ENCODE assay signal across 11 cellular contexts in the genomic region with DNA sequence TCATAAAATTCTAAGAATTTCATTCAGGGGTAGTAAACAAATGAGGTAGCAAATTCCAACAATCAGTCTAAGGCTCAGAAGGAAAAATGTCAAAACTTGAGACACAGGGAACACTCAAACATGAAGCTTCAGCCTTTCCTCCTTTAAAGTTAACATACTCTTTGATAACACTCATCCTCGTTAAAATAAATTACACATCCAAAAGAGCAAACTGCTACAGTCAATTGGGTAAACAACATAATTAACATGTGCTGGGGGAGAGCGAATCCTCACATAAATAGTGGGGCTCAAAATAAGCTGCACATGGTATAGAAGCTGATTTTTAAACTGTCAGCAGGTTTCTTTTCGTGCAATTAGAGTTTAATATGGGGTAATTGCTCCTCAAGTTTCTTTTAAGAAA. TPM values are rescaled to one million over a fixed set of nuclear protein-coding genes. Genes with fewer than 3 reads are reported as not detected.
DNase-seq lines count a peak whose midpoint lies in the region; ATAC-seq and TF ChIP-seq lines count a peak whose summit lies in the region.
"Had no signal": no experiment of that assay in that cellular context is flagged by ENCODE, and none has a peak within 500 bp of the region (broad histone marks: within the 10 kb centered on the region; RNA-seq: fewer than 3 reads in every experiment).

No MANE protein-coding gene starts in this region.

- intact Hi-C loops in stomach (cut with DNase I; ENCODE audit: low total_unique reads): no loop called here

- H3K4me3 Mint-ChIP-seq in activated T-cell treated with anti-CD3 and anti-CD28 coated beads, Interleukin-2, amount 50 U/mL, for 24 hours: peak overlapping the region; percentile 87
- H3K4me3 Mint-ChIP-seq in activated naive CD8-positive, alpha-beta T cell treated with anti-CD3 and anti-CD28 coated beads for 36 hours: peak overlapping the region; percentile 42

- H3K36me3 Mint-ChIP-seq in activated T-cell treated with anti-CD3 and anti-CD28 coated beads, Interleukin-2, amount 50 U/mL, for 24 hours (ENCODE audit: low read depth): peaks cover 63% of the 10 kb centered on the region
- H3K36me3 Mint-ChIP-seq in activated naive CD8-positive, alpha-beta T cell treated with anti-CD3 and anti-CD28 coated beads for 36 hours: peaks cover 27% of the 10 kb centered on the region

- peak overlapping the region; percentile 65 for H3K9ac ChIP-seq in iPS-18a (ENCODE audit: low read length)

- H3K4me1 Mint-ChIP-seq in activated T-cell treated with anti-CD3 and anti-CD28 coated beads, Interleukin-2, amount 50 U/mL, for 24 hours (ENCODE audit: low read depth): peaks cover 84% of the 10 kb centered on the region
- peaks cover 71% of the 10 kb centered on the region for H3K4me1 Mint-ChIP-seq in activated naive CD8-positive, alpha-beta T cell treated with anti-CD3 and anti-CD28 coated beads for 36 hours

- H3K4me3 ChIP-seq in iPS-18a (ENCODE audit: low read length) (peak overlapping the region; percentile 76), stomach (peak overlapping the region in 1 of 4 donors; percentile 62)

- no peak for TF ChIP-seq CTCF in stomach (IDR thresholded peaks at IDR 0.05)

- no peak for TF ChIP-seq EP300 in stomach (IDR thresholded peaks at IDR 0.05)

- H3K9me3 Mint-ChIP-seq in activated T-cell treated with anti-CD3 and anti-CD28 coated beads, Interleukin-2, amount 50 U/mL, for 24 hours: no peaks in the 10 kb centered on the region
- H3K9me3 Mint-ChIP-seq in activated naive CD8-positive, alpha-beta T cell treated with anti-CD3 and anti-CD28 coated beads for 36 hours: no peaks in the 10 kb centered on the region

- H3K36me3 ChIP-seq in iPS-18a (ENCODE audit: control insufficient read depth, low read depth, low read length): no peaks in the 10 kb centered on the region
- H3K36me3 ChIP-seq in stomach: peaks cover 0 to 23% (median 6%) of the 10 kb centered on the region in 4 donors

- no peak for TF ChIP-seq POLR2A in stomach (IDR thresholded peaks at IDR 0.05)

- H3K27ac ChIP-seq in iPS-18a (ENCODE audit: low read length) (no peak overlapping the region), stomach (peak overlapping the region in 3 of 5 donors; percentile 87 to 91 (median 87))

- DNase-seq in activated T-cell treated with anti-CD3 and anti-CD28 coated beads, Interleukin-2, amount 50 U/mL, for 24 hours: no peak
- DNase-seq in activated T-cell treated with anti-CD3 and anti-CD28 coated beads for 4 hours (no peak), stomach (no peak), globus pallidus (ENCODE audit: low spot score) (no peak)
- no peak for DNase-seq in activated naive CD8-positive, alpha-beta T cell treated with anti-CD3 and anti-CD28 coated beads for 36 hours
- DNase-seq: NCI-H1436, T-helper 9 cell had no signal

- no peaks in the 10 kb centered on the region for H3K9me3 ChIP-seq in iPS-18a (ENCODE audit: control insufficient read depth, low read depth, low read length)
- H3K9me3 ChIP-seq in stomach: no peaks in the 10 kb centered on the region

- H3K27me3 ChIP-seq in iPS-18a (ENCODE audit: control insufficient read depth, insufficient read depth, low read length): no peaks in the 10 kb centered on the region
- no peaks in the 10 kb centered on the region for H3K27me3 ChIP-seq in stomach

- peak overlapping the region; percentile 63 for H3K27ac Mint-ChIP-seq in activated T-cell treated with anti-CD3 and anti-CD28 coated beads, Interleukin-2, amount 50 U/mL, for 24 hours
- H3K27ac Mint-ChIP-seq in activated naive CD8-positive, alpha-beta T cell treated with anti-CD3 and anti-CD28 coated beads for 36 hours: peak overlapping the region; percentile 30

- 28 to 50% (median 42%) methylated on average over 3 of the region's 3 CpGs for WGBS in stomach, 5 donors

- no peak for ATAC-seq in HG03342 (IDR thresholded peaks at IDR 0.05; ENCODE audit: unreplicated experiment)
- no peak for ATAC-seq in HG03039 (IDR thresholded peaks at IDR 0.05; ENCODE audit: unreplicated experiment)
- ATAC-seq: left lobe of liver had no signal

- H3K4me1 ChIP-seq in iPS-18a (ENCODE audit: control insufficient read depth, low read depth, low read length): peaks cover 13% of the 10 kb centered on the region
- peaks cover 42 to 95% (median 80%) of the 10 kb centered on the region in 4 donors for H3K4me1 ChIP-seq in stomach

- H3K27me3 Mint-ChIP-seq in activated T-cell treated with anti-CD3 and anti-CD28 coated beads, Interleukin-2, amount 50 U/mL, for 24 hours: no peaks in the 10 kb centered on the region
- no peaks in the 10 kb centered on the region for H3K27me3 Mint-ChIP-seq in activated naive CD8-positive, alpha-beta T cell treated with anti-CD3 and anti-CD28 coated beads for 36 hours

RNA-seq across cellular contexts. Expression of gene GRB2, which starts 12.9 kb away (rescaled TPM):
- total RNA-seq in activated naive CD8-positive, alpha-beta T cell treated with anti-CD3 and anti-CD28 coated beads for 36 hours: 100 to 1,000 TPM; 161 to 165 TPM
- 100 to 1,000 TPM in 4 of 5 donors, 10 to 100 TPM in 1; 73.3 to 488 (median 135) TPM for total RNA-seq in stomach
- 10 to 100 TPM; 32.5 to 48.9 (median 43.3) TPM for polyA plus RNA-seq in stomach
